ENCODE assay signal across 1 cellular context in the genomic region with DNA sequence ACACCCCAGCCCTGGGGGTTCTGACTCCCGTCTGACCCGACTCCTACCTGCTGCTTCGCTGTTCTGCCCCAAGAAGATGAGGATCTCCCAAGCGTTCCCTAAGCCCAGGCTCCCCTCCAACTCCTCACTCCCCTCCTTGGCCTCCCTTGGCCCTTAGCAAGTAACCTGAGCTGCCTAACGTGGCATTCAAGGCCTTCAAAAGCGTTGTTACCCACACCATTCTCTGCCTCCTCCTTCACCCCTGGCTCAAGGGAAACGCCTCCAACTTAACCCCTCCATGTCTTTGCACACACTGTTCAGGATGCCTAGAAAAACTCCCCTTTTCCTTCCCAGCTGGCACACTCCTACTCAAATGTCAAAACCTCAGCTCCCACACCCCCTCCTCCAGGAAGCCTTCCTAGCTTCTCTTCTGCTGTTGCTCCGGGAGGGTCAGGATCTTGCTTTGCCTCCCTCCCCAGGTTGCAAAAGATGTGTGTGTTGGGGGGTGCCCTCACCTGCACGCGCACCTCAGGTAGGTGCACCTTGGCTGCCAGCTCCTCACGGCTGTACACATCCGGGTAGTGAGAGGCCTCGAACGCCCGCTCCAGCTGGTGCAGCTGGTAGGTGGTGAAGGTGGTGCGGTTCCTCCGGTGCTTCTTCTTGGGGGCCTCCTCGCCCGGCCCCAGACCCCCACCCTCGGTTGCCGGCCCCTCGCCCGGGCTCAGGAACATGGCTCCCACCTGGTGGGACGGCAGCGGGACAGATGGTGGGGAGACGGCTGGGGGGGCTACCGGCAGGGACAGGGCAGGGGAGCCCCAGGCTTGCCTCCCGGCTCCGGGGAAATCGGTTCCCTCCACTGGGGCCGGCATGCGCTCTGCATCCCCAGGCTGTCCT.
TF ChIP-seq lines count a peak whose summit lies in the region.

No MANE protein-coding gene starts in this region.

TF ChIP-seq in HEK293, 187 proteins besides CTCF, POLR2A, EP300 and RAD21 (continued from another document):
- TF ChIP-seq, protein P1, sequence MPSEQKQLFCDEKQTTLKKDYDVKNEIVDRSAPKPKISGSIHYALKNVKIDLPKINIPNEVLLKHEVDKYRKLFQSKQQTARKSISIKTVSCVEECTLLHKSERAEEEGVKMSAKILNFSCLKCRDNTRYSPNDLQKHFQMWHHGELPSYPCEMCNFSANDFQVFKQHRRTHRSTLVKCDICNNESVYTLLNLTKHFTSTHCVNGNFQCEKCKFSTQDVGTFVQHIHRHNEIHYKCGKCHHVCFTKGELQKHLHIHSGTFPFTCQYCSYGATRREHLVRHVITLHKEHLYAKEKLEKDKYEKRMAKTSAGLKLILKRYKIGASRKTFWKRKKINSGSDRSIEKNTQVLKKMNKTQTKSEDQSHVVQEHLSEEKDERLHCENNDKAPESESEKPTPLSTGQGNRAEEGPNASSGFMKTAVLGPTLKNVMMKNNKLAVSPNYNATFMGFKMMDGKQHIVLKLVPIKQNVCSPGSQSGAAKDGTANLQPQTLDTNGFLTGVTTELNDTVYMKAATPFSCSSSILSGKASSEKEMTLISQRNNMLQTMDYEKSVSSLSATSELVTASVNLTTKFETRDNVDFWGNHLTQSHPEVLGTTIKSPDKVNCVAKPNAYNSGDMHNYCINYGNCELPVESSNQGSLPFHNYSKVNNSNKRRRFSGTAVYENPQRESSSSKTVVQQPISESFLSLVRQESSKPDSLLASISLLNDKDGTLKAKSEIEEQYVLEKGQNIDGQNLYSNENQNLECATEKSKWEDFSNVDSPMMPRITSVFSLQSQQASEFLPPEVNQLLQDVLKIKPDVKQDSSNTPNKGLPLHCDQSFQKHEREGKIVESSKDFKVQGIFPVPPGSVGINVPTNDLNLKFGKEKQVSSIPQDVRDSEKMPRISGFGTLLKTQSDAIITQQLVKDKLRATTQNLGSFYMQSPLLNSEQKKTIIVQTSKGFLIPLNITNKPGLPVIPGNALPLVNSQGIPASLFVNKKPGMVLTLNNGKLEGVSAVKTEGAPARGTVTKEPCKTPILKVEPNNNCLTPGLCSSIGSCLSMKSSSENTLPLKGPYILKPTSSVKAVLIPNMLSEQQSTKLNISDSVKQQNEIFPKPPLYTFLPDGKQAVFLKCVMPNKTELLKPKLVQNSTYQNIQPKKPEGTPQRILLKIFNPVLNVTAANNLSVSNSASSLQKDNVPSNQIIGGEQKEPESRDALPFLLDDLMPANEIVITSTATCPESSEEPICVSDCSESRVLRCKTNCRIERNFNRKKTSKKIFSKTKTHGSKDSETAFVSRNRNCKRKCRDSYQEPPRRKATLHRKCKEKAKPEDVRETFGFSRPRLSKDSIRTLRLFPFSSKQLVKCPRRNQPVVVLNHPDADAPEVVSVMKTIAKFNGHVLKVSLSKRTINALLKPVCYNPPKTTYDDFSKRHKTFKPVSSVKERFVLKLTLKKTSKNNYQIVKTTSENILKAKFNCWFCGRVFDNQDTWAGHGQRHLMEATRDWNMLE (tag by site-specific recombination; conservative IDR thresholded peaks at IDR 0.05; ENCODE audit: low read depth) = no peak
